Comparison of ENCODE assay signal across 1 cellular context in genomic region chr2:74530239-74531161, GRCh38.
TF ChIP-seq lines count a peak whose summit lies in the region.

No MANE protein-coding gene starts in this region.

TF ChIP-seq in GM12878, 131 proteins besides CTCF, POLR2A, EP300 and RAD21 (continues in another document):
- TF ChIP-seq RAD51 (IDR thresholded peaks at IDR 0.05): 0 out of 2 replicates have a peak, but pooled peaks have one; percentile 14
- TF ChIP-seq IRF5 (IDR thresholded peaks at IDR 0.05; ENCODE audit: borderline replicate concordance): no peak
- TF ChIP-seq, protein P1, sequence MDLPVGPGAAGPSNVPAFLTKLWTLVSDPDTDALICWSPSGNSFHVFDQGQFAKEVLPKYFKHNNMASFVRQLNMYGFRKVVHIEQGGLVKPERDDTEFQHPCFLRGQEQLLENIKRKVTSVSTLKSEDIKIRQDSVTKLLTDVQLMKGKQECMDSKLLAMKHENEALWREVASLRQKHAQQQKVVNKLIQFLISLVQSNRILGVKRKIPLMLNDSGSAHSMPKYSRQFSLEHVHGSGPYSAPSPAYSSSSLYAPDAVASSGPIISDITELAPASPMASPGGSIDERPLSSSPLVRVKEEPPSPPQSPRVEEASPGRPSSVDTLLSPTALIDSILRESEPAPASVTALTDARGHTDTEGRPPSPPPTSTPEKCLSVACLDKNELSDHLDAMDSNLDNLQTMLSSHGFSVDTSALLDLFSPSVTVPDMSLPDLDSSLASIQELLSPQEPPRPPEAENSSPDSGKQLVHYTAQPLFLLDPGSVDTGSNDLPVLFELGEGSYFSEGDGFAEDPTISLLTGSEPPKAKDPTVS (IDR thresholded peaks at IDR 0.05; ENCODE audit: low read depth, low read length): no peak
- no peak for TF ChIP-seq JUND (IDR thresholded peaks at IDR 0.05; ENCODE audit: low read depth, low read length)
- no peak for TF ChIP-seq ELK1 (IDR thresholded peaks at IDR 0.05; ENCODE audit: low read depth, low read length)
- peak; percentile 93 for TF ChIP-seq SIN3A (IDR thresholded peaks at IDR 0.05; ENCODE audit: low read depth, low read length)
- no peak for TF ChIP-seq ESRRA (IDR thresholded peaks at IDR 0.05; ENCODE audit: low read length)
- TF ChIP-seq USF2 (IDR thresholded peaks at IDR 0.05; ENCODE audit: borderline replicate concordance, low read depth, low read length): no peak
- TF ChIP-seq STAT1 (conservative IDR thresholded peaks at IDR 0.05): no peak
- 0 out of 2 replicates have a peak, but pooled peaks have one; percentile 23 for TF ChIP-seq IRF4 (IDR thresholded peaks at IDR 0.05; ENCODE audit: low read depth, low read length)
- TF ChIP-seq POU2F2 (IDR thresholded peaks at IDR 0.05; ENCODE audit: borderline replicate concordance, low read depth, low read length): peak; percentile 5; the same call in 2 of the 3 replicates
- TF ChIP-seq, protein P2, sequence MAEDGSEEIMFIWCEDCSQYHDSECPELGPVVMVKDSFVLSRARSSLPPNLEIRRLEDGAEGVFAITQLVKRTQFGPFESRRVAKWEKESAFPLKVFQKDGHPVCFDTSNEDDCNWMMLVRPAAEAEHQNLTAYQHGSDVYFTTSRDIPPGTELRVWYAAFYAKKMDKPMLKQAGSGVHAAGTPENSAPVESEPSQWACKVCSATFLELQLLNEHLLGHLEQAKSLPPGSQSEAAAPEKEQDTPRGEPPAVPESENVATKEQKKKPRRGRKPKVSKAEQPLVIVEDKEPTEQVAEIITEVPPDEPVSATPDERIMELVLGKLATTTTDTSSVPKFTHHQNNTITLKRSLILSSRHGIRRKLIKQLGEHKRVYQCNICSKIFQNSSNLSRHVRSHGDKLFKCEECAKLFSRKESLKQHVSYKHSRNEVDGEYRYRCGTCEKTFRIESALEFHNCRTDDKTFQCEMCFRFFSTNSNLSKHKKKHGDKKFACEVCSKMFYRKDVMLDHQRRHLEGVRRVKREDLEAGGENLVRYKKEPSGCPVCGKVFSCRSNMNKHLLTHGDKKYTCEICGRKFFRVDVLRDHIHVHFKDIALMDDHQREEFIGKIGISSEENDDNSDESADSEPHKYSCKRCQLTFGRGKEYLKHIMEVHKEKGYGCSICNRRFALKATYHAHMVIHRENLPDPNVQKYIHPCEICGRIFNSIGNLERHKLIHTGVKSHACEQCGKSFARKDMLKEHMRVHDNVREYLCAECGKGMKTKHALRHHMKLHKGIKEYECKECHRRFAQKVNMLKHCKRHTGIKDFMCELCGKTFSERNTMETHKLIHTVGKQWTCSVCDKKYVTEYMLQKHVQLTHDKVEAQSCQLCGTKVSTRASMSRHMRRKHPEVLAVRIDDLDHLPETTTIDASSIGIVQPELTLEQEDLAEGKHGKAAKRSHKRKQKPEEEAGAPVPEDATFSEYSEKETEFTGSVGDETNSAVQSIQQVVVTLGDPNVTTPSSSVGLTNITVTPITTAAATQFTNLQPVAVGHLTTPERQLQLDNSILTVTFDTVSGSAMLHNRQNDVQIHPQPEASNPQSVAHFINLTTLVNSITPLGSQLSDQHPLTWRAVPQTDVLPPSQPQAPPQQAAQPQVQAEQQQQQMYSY (CRISPR knock-in tag; IDR thresholded peaks at IDR 0.05): no peak
- peak; percentile 60; the same call in 1 of the 2 replicates for TF ChIP-seq ZNF207 (IDR thresholded peaks at IDR 0.05; ENCODE audit: borderline replicate concordance)
- TF ChIP-seq, protein P3, sequence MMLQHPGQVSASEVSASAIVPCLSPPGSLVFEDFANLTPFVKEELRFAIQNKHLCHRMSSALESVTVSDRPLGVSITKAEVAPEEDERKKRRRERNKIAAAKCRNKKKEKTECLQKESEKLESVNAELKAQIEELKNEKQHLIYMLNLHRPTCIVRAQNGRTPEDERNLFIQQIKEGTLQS (IDR thresholded peaks at IDR 0.05; ENCODE audit: borderline replicate concordance, extremely low read depth, low read depth, low read length): no peak
- peak; percentile 53; the same call in 1 of the 2 replicates for TF ChIP-seq BMI1 (IDR thresholded peaks at IDR 0.05; ENCODE audit: borderline replicate concordance)
- TF ChIP-seq DPF2 (IDR thresholded peaks at IDR 0.05): peak; percentile 55; the same call in 1 of the 2 replicates
- no peak for TF ChIP-seq CREB1 (IDR thresholded peaks at IDR 0.05; ENCODE audit: low read depth)
- no peak for TF ChIP-seq BRCA1 (IDR thresholded peaks at IDR 0.05; ENCODE audit: low read depth, low read length)
- no peak for TF ChIP-seq CBX3 (IDR thresholded peaks at IDR 0.05; ENCODE audit: borderline replicate concordance, low read depth)
- TF ChIP-seq, protein P4, sequence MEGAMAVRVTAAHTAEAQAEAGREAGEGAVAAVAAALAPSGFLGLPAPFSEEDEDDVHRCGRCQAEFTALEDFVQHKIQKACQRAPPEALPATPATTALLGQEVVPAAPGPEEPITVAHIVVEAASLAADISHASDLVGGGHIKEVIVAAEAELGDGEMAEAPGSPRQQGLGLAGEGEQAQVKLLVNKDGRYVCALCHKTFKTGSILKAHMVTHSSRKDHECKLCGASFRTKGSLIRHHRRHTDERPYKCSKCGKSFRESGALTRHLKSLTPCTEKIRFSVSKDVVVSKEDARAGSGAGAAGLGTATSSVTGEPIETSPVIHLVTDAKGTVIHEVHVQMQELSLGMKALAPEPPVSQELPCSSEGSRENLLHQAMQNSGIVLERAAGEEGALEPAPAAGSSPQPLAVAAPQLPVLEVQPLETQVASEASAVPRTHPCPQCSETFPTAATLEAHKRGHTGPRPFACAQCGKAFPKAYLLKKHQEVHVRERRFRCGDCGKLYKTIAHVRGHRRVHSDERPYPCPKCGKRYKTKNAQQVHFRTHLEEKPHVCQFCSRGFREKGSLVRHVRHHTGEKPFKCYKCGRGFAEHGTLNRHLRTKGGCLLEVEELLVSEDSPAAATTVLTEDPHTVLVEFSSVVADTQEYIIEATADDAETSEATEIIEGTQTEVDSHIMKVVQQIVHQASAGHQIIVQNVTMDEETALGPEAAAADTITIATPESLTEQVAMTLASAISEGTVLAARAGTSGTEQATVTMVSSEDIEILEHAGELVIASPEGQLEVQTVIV (IDR thresholded peaks at IDR 0.05; ENCODE audit: borderline replicate concordance, partially characterized antibody): no peak
- no peak for TF ChIP-seq STAT3 (IDR thresholded peaks at IDR 0.05; ENCODE audit: low read depth, low read length)
- TF ChIP-seq POLR2AphosphoS2 (IDR thresholded peaks at IDR 0.05; ENCODE audit: low read depth, low read length): peak; percentile 71; the same call in 1 of the 2 replicates
- TF ChIP-seq RUNX3 (IDR thresholded peaks at IDR 0.05; ENCODE audit: low read length): no peak
- peak; percentile 7 for TF ChIP-seq SP1 (IDR thresholded peaks at IDR 0.05; ENCODE audit: low read depth, low read length)
- no peak for TF ChIP-seq SRF (IDR thresholded peaks at IDR 0.05; ENCODE audit: low read depth in 2 of 2, low read length in 2 of 2)
- TF ChIP-seq EGR1 (IDR thresholded peaks at IDR 0.05; ENCODE audit: borderline replicate concordance in 1 of 2, low read depth in 2 of 2, low read length in 2 of 2): no peak
- no peak for TF ChIP-seq PML (IDR thresholded peaks at IDR 0.05; ENCODE audit: low read length)
- no peak for TF ChIP-seq NFYA (IDR thresholded peaks at IDR 0.05; ENCODE audit: borderline replicate concordance, low read depth, low read length)
- peak; percentile 63 for TF ChIP-seq NR2F1 (conservative IDR thresholded peaks at IDR 0.05)
- 0 out of 2 replicates have a peak, but pooled peaks have one; percentile 50 for TF ChIP-seq ATF7 (IDR thresholded peaks at IDR 0.05; ENCODE audit: low read depth)
- TF ChIP-seq EZH2 (IDR thresholded peaks at IDR 0.05; ENCODE audit: borderline replicate concordance, control insufficient read depth, low read depth, low read length): no peak
- peak; percentile 69 for TF ChIP-seq EED (IDR thresholded peaks at IDR 0.05; ENCODE audit: low read depth)
- no peak for TF ChIP-seq TBL1XR1 (IDR thresholded peaks at IDR 0.05; ENCODE audit: low read depth, low read length)
- TF ChIP-seq CHD2 (IDR thresholded peaks at IDR 0.05; ENCODE audit: borderline replicate concordance, low read depth, low read length): peak; percentile 64
- TF ChIP-seq MAX (IDR thresholded peaks at IDR 0.05; ENCODE audit: low read depth, low read length): peak; percentile 64; the same call in 1 of the 2 replicates
- TF ChIP-seq, protein P5, sequence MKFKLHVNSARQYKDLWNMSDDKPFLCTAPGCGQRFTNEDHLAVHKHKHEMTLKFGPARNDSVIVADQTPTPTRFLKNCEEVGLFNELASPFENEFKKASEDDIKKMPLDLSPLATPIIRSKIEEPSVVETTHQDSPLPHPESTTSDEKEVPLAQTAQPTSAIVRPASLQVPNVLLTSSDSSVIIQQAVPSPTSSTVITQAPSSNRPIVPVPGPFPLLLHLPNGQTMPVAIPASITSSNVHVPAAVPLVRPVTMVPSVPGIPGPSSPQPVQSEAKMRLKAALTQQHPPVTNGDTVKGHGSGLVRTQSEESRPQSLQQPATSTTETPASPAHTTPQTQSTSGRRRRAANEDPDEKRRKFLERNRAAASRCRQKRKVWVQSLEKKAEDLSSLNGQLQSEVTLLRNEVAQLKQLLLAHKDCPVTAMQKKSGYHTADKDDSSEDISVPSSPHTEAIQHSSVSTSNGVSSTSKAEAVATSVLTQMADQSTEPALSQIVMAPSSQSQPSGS (IDR thresholded peaks at IDR 0.05; ENCODE audit: low read length): no peak
- TF ChIP-seq NR2C2 (IDR thresholded peaks at IDR 0.05; ENCODE audit: borderline replicate concordance, control insufficient read depth, insufficient read length, low read depth): no peak
- no peak for TF ChIP-seq MEF2A (IDR thresholded peaks at IDR 0.05; ENCODE audit: insufficient read depth, low read depth, low read length)
- TF ChIP-seq, protein P6, sequence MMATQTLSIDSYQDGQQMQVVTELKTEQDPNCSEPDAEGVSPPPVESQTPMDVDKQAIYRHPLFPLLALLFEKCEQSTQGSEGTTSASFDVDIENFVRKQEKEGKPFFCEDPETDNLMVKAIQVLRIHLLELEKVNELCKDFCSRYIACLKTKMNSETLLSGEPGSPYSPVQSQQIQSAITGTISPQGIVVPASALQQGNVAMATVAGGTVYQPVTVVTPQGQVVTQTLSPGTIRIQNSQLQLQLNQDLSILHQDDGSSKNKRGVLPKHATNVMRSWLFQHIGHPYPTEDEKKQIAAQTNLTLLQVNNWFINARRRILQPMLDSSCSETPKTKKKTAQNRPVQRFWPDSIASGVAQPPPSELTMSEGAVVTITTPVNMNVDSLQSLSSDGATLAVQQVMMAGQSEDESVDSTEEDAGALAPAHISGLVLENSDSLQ (IDR thresholded peaks at IDR 0.05): peak; percentile 8; the same call in 1 of the 2 replicates
- TF ChIP-seq NBN (IDR thresholded peaks at IDR 0.05): peak; percentile 89
- TF ChIP-seq IKZF2 (IDR thresholded peaks at IDR 0.05): peak in 1 of 2 experiments; percentile 17; a peak in 1 of 4 replicates
- peak; percentile 75 for TF ChIP-seq RELB (IDR thresholded peaks at IDR 0.05; ENCODE audit: low read depth)
- TF ChIP-seq RCOR1 (conservative IDR thresholded peaks at IDR 0.05; ENCODE audit: low read depth, low read length): 0 out of 2 replicates have a peak, but pooled peaks have one; percentile 65
- TF ChIP-seq TCF12 (IDR thresholded peaks at IDR 0.05; ENCODE audit: low read depth, low read length): peak; percentile 80; the same call in 1 of the 2 replicates
- no peak for TF ChIP-seq SMAD1 (IDR thresholded peaks at IDR 0.05; ENCODE audit: low read depth, partially characterized antibody)
- no peak for TF ChIP-seq SMC3 (IDR thresholded peaks at IDR 0.05; ENCODE audit: borderline replicate concordance, low read length)
- TF ChIP-seq TAF1 (IDR thresholded peaks at IDR 0.05; ENCODE audit: borderline replicate concordance, low read depth, low read length): peak; percentile 44; the same call in 1 of the 2 replicates
- 0 out of 2 replicates have a peak, but pooled peaks have one; percentile 18 for TF ChIP-seq PAX5 (IDR thresholded peaks at IDR 0.05; ENCODE audit: borderline replicate concordance, low read depth, low read length)
